Comparison of ENCODE assay signal across 12 cellular contexts in the genomic region with DNA sequence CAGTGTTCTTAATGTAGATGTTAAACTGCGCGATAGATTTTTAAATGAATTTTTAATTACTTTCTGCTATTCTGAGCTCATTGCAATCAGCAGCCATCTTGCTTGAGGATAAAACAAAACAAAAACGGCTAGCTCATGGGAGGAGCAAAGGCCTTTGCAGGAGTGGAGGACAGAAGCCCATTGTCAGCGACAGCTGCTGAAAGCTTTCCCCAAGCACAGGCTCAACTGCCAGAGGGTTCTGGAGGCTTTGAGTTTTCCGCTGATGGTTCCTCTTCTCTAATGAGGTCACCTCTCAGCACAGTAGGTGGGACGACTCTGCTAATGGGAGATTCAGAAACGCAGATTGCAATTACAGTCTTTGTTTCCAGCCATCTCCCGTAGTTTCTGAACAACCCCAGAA.
DNase-seq lines count a peak whose midpoint lies in the region; ATAC-seq and TF ChIP-seq lines count a peak whose summit lies in the region.
"Had no signal": no experiment of that assay in that cellular context is flagged by ENCODE, and none has a peak within 500 bp of the region (broad histone marks: within the 10 kb centered on the region; RNA-seq: fewer than 3 reads in every experiment).

No MANE protein-coding gene starts in this region.

- no peak overlapping the region for H3K27ac Mint-ChIP-seq in GM23338
- H3K27ac Mint-ChIP-seq: B cell; stimulated activated effector memory CD8-positive, alpha-beta T cell treated with anti-CD3 and anti-CD28 coated beads, Interleukin-12 subunit alpha, Interleukin-12 subunit beta, amount 100 ng/mL, for 72 hours had no signal

- peaks cover 21% of the 10 kb centered on the region; the same call in 2 of the 3 replicates for H3K4me1 Mint-ChIP-seq in GM23338
- H3K4me1 Mint-ChIP-seq: B cell; stimulated activated effector memory CD8-positive, alpha-beta T cell treated with anti-CD3 and anti-CD28 coated beads, Interleukin-12 subunit alpha, Interleukin-12 subunit beta, amount 100 ng/mL, for 72 hours had no signal

- no peaks in the 10 kb centered on the region for H3K36me3 Mint-ChIP-seq in GM23338 (ENCODE audit: low read depth)
- H3K36me3 Mint-ChIP-seq: stimulated activated effector memory CD8-positive, alpha-beta T cell treated with anti-CD3 and anti-CD28 coated beads, Interleukin-12 subunit alpha, Interleukin-12 subunit beta, amount 100 ng/mL, for 72 hours had no signal

- no peaks in the 10 kb centered on the region for H3K36me3 ChIP-seq in GM23338 (ENCODE audit: insufficient read depth)
- H3K36me3 ChIP-seq in testis (ENCODE audit: low read depth, missing control alignments): no peaks in the 10 kb centered on the region

- H3K9me2 ChIP-seq in GM23338 (ENCODE audit: insufficient read depth): no peaks in the 10 kb centered on the region

- H3K4me1 ChIP-seq in GM23338 (ENCODE audit: insufficient read depth): no peaks in the 10 kb centered on the region
- peaks cover 5% of the 10 kb centered on the region for H3K4me1 ChIP-seq in testis

- TF ChIP-seq POLR2A in testis (IDR thresholded peaks at IDR 0.05): no peak

- TF ChIP-seq CTCF in GM23338 (conservative IDR thresholded peaks at IDR 0.05; ENCODE audit: low read depth in 2 of 2) (no peak), testis (IDR thresholded peaks at IDR 0.05) (no peak)

- H3K27ac ChIP-seq in GM23338 (ENCODE audit: low read depth): no peak overlapping the region
- H3K27ac ChIP-seq in testis: no peak overlapping the region
- H3K27ac ChIP-seq: HL-60 had no signal

- DNase-seq in GM23338 (ENCODE audit: low spot score): peak; percentile 44
- peak; percentile 62 for DNase-seq in NCI-H510A treated with DMSO at 0.1 percent for 48 hours (lab: John Stamatoyannopoulos, UW)
- DNase-seq in foreskin melanocyte: peak; percentile 69
- peak; percentile 80 for DNase-seq in myocyte (ENCODE audit: low read depth)
- DNase-seq in stimulated activated CD4-positive, alpha-beta T cell treated with anti-CD3 and anti-CD28 coated beads, Interleukin-4, amount 100 ng/mL, for 1 hour: no peak
- no peak for DNase-seq in testis
- DNase-seq: activated effector memory CD4-positive, alpha-beta T cell treated with Interleukin-2 at 50 U/mL for 16 hours had no signal

- WGBS in testis, 2 donors: 52 to 69% methylated on average over 8 of the region's 8 CpGs

- no peaks in the 10 kb centered on the region for H4K20me1 ChIP-seq in GM23338 (replicated peaks; ENCODE audit: insufficient read depth)

- H3K27me3 Mint-ChIP-seq in GM23338 (ENCODE audit: insufficient read depth, low read depth, poor library complexity): peaks cover 5% of the 10 kb centered on the region
- H3K27me3 Mint-ChIP-seq: B cell had no signal

- no peaks in the 10 kb centered on the region for H3K9me3 Mint-ChIP-seq in GM23338
- H3K9me3 Mint-ChIP-seq: stimulated activated effector memory CD8-positive, alpha-beta T cell treated with anti-CD3 and anti-CD28 coated beads, Interleukin-12 subunit alpha, Interleukin-12 subunit beta, amount 100 ng/mL, for 72 hours had no signal

- no peaks in the 10 kb centered on the region for H3F3A ChIP-seq in GM23338 (replicated peaks; ENCODE audit: low read depth)

- H2AFZ ChIP-seq in GM23338: peak overlapping the region; percentile 33; the same call in 1 of the 2 replicates

- H3K27me3 ChIP-seq in GM23338 (ENCODE audit: insufficient read depth): no peaks in the 10 kb centered on the region
- H3K27me3 ChIP-seq in testis: no peaks in the 10 kb centered on the region

- intact Hi-C loops in testis (cut with DNase I; ENCODE audit: low total_unique reads): no loop called here

- no peaks in the 10 kb centered on the region for H3K79me2 ChIP-seq in GM23338 (replicated peaks; ENCODE audit: insufficient read depth)

- no peak overlapping the region for H3K4me3 ChIP-seq in GM23338
- no peak overlapping the region for H3K4me3 ChIP-seq in testis

- no peaks in the 10 kb centered on the region for H3K9me3 ChIP-seq in testis

- H3K4me3 Mint-ChIP-seq in GM23338: no peak overlapping the region
- H3K4me3 Mint-ChIP-seq: B cell; stimulated activated effector memory CD8-positive, alpha-beta T cell treated with anti-CD3 and anti-CD28 coated beads, Interleukin-12 subunit alpha, Interleukin-12 subunit beta, amount 100 ng/mL, for 72 hours had no signal

- H3K4me2 ChIP-seq in GM23338: no peak overlapping the region

- ATAC-seq in GM23338 (peak; percentile 81), HG03432 (IDR thresholded peaks at IDR 0.05; ENCODE audit: unreplicated experiment) (no peak), HG02642 (IDR thresholded peaks at IDR 0.05; ENCODE audit: poor library complexity, unreplicated experiment) (no peak)
- ATAC-seq: stimulated activated effector memory CD8-positive, alpha-beta T cell treated with anti-CD3 and anti-CD28 coated beads, Interleukin-12 subunit alpha, Interleukin-12 subunit beta, amount 100 ng/mL, for 72 hours had no signal

TF ChIP-seq in GM23338, 12 proteins besides CTCF, POLR2A, EP300 and RAD21 (continues in another document):
- TF ChIP-seq, protein P1, sequence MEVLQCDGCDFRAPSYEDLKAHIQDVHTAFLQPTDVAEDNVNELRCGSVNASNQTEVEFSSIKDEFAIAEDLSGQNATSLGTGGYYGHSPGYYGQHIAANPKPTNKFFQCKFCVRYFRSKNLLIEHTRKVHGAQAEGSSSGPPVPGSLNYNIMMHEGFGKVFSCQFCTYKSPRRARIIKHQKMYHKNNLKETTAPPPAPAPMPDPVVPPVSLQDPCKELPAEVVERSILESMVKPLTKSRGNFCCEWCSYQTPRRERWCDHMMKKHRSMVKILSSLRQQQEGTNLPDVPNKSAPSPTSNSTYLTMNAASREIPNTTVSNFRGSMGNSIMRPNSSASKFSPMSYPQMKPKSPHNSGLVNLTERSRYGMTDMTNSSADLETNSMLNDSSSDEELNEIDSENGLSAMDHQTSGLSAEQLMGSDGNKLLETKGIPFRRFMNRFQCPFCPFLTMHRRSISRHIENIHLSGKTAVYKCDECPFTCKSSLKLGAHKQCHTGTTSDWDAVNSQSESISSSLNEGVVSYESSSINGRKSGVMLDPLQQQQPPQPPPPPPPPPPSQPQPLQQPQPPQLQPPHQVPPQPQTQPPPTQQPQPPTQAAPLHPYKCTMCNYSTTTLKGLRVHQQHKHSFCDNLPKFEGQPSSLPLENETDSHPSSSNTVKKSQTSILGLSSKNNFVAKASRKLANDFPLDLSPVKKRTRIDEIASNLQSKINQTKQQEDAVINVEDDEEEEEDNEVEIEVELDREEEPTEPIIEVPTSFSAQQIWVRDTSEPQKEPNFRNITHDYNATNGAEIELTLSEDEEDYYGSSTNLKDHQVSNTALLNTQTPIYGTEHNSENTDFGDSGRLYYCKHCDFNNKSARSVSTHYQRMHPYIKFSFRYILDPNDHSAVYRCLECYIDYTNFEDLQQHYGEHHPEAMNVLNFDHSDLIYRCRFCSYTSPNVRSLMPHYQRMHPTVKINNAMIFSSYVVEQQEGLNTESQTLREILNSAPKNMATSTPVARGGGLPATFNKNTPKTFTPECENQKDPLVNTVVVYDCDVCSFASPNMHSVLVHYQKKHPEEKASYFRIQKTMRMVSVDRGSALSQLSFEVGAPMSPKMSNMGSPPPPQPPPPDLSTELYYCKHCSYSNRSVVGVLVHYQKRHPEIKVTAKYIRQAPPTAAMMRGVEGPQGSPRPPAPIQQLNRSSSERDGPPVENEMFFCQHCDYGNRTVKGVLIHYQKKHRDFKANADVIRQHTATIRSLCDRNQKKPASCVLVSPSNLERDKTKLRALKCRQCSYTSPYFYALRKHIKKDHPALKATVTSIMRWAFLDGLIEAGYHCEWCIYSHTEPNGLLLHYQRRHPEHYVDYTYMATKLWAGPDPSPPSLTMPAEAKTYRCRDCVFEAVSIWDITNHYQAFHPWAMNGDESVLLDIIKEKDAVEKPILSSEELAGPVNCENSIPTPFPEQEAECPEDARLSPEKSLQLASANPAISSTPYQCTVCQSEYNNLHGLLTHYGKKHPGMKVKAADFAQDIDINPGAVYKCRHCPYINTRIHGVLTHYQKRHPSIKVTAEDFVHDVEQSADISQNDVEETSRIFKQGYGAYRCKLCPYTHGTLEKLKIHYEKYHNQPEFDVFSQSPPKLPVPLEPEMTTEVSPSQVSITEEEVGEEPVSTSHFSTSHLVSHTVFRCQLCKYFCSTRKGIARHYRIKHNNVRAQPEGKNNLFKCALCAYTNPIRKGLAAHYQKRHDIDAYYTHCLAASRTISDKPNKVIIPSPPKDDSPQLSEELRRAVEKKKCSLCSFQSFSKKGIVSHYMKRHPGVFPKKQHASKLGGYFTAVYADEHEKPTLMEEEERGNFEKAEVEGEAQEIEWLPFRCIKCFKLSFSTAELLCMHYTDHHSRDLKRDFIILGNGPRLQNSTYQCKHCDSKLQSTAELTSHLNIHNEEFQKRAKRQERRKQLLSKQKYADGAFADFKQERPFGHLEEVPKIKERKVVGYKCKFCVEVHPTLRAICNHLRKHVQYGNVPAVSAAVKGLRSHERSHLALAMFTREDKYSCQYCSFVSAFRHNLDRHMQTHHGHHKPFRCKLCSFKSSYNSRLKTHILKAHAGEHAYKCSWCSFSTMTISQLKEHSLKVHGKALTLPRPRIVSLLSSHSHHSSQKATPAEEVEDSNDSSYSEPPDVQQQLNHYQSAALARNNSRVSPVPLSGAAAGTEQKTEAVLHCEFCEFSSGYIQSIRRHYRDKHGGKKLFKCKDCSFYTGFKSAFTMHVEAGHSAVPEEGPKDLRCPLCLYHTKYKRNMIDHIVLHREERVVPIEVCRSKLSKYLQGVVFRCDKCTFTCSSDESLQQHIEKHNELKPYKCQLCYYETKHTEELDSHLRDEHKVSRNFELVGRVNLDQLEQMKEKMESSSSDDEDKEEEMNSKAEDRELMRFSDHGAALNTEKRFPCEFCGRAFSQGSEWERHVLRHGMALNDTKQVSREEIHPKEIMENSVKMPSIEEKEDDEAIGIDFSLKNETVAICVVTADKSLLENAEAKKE (CRISPR knock-in tag; IDR thresholded peaks at IDR 0.05): peak; percentile 50; the same call in 1 of the 2 replicates

Comparison
In these comparisons a context has a peak if more than half of its experiments do, and no peak if none do; other contexts are left out.
1. DNase-seq: peak in GM23338 (single experiment), NCI-H510A treated with DMSO at 0.1 percent for 48 hours (single experiment), foreskin melanocyte (single experiment) and myocyte (single experiment); none in stimulated activated CD4-positive, alpha-beta T cell treated with anti-CD3 and anti-CD28 coated beads, Interleukin-4, amount 100 ng/mL, for 1 hour (single experiment) and testis (single experiment).